1 cellular context compared by ENCODE assay signal in the genomic region with DNA sequence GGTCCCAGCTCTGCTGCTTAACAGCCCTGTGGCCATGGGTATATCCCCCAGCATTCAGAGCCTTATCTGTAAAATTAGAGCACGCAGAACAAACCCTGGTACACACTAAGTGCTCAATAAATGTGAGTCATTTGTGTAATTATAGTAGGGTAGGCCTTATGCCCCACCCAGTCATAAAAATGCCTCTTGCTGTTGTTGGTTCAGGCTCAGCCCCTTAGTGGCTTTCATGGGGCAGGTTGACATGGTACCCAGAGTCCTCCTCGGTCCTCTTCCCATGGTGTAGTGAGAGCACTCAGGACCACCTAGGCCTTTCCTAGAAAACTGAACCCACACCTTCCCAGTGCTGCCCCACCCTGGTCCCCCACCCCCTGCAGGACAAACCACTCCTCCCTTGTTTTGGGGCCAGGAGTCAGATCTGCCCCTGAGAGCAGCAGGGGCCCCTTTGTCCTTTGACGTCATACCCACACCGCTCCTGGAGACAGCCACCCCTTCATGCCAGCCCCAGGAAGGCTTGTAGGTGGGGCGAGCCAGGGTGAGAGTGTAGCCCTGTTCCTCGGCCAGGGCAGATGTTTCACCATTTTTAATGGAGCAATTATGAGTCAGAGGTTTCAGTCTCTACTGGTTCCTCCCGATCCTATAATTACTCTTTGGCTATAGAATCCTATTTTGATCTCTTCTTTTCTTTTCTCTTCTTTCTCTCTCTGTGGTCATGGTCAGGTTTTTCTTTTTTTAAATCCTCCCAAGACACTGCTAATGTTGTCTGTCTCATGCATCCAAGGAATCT.
TF ChIP-seq lines count a peak whose summit lies in the region.

No MANE protein-coding gene starts in this region.

TF ChIP-seq in HepG2, 621 proteins besides CTCF, POLR2A, EP300 and RAD21 (continued from another document and continues in another):
- TF ChIP-seq, protein P1, sequence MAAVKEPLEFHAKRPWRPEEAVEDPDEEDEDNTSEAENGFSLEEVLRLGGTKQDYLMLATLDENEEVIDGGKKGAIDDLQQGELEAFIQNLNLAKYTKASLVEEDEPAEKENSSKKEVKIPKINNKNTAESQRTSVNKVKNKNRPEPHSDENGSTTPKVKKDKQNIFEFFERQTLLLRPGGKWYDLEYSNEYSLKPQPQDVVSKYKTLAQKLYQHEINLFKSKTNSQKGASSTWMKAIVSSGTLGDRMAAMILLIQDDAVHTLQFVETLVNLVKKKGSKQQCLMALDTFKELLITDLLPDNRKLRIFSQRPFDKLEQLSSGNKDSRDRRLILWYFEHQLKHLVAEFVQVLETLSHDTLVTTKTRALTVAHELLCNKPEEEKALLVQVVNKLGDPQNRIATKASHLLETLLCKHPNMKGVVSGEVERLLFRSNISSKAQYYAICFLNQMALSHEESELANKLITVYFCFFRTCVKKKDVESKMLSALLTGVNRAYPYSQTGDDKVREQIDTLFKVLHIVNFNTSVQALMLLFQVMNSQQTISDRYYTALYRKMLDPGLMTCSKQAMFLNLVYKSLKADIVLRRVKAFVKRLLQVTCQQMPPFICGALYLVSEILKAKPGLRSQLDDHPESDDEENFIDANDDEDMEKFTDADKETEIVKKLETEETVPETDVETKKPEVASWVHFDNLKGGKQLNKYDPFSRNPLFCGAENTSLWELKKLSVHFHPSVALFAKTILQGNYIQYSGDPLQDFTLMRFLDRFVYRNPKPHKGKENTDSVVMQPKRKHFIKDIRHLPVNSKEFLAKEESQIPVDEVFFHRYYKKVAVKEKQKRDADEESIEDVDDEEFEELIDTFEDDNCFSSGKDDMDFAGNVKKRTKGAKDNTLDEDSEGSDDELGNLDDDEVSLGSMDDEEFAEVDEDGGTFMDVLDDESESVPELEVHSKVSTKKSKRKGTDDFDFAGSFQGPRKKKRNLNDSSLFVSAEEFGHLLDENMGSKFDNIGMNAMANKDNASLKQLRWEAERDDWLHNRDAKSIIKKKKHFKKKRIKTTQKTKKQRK (IDR thresholded peaks at IDR 0.05; ENCODE audit: low read length), result no peak
- TF ChIP-seq PCBP1 (IDR thresholded peaks at IDR 0.05; ENCODE audit: borderline replicate concordance, low read depth, low read length), result no peak
- TF ChIP-seq ZNF225 (CRISPR knock-in tag; IDR thresholded peaks at IDR 0.05), result no peak
- TF ChIP-seq TERF1 (CRISPR knock-in tag; IDR thresholded peaks at IDR 0.05), result no peak
- no peak for TF ChIP-seq CHD4 (IDR thresholded peaks at IDR 0.05; ENCODE audit: borderline replicate concordance, low read length)
- TF ChIP-seq ZNF589 (CRISPR knock-in tag; conservative IDR thresholded peaks at IDR 0.05), result no peak
- TF ChIP-seq SETDB1 (CRISPR knock-in tag; IDR thresholded peaks at IDR 0.05; ENCODE audit: borderline replicate concordance), result no peak
- TF ChIP-seq THYN1 (CRISPR knock-in tag; IDR thresholded peaks at IDR 0.05; ENCODE audit: borderline replicate concordance, low read depth), result no peak
- TF ChIP-seq JDP2 (CRISPR knock-in tag; IDR thresholded peaks at IDR 0.05; ENCODE audit: borderline replicate concordance), result no peak
- peak; percentile 2; the same call in 1 of the 2 replicates for TF ChIP-seq ZNF687 (CRISPR knock-in tag; IDR thresholded peaks at IDR 0.05)
- TF ChIP-seq ZNF451 (CRISPR knock-in tag; IDR thresholded peaks at IDR 0.05), result no peak
- TF ChIP-seq FOXM1 (CRISPR knock-in tag; IDR thresholded peaks at IDR 0.05), result no peak
- no peak for TF ChIP-seq HOXA3 (CRISPR knock-in tag; IDR thresholded peaks at IDR 0.05)
- TF ChIP-seq HNRNPUL1 (IDR thresholded peaks at IDR 0.05; ENCODE audit: low read depth, low read length), result no peak
- TF ChIP-seq, protein P2, sequence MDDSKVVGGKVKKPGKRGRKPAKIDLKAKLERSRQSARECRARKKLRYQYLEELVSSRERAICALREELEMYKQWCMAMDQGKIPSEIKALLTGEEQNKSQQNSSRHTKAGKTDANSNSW (CRISPR knock-in tag; IDR thresholded peaks at IDR 0.05; ENCODE audit: borderline replicate concordance), result no peak
- TF ChIP-seq TBX3 (IDR thresholded peaks at IDR 0.05; ENCODE audit: borderline replicate concordance), result no peak
- TF ChIP-seq ZNF136 (CRISPR knock-in tag; IDR thresholded peaks at IDR 0.05; ENCODE audit: low read depth), result no peak
- no peak for TF ChIP-seq ZNF33B (CRISPR knock-in tag; IDR thresholded peaks at IDR 0.05)
- 0 out of 4 replicates have a peak, but pooled peaks of 1 of the 2 experiments have one; percentile 8 for TF ChIP-seq KLF16 (CRISPR knock-in tag; IDR thresholded peaks at IDR 0.05)
- no peak for TF ChIP-seq ZNF766 (CRISPR knock-in tag; IDR thresholded peaks at IDR 0.05; ENCODE audit: borderline replicate concordance)
- TF ChIP-seq, protein P3, sequence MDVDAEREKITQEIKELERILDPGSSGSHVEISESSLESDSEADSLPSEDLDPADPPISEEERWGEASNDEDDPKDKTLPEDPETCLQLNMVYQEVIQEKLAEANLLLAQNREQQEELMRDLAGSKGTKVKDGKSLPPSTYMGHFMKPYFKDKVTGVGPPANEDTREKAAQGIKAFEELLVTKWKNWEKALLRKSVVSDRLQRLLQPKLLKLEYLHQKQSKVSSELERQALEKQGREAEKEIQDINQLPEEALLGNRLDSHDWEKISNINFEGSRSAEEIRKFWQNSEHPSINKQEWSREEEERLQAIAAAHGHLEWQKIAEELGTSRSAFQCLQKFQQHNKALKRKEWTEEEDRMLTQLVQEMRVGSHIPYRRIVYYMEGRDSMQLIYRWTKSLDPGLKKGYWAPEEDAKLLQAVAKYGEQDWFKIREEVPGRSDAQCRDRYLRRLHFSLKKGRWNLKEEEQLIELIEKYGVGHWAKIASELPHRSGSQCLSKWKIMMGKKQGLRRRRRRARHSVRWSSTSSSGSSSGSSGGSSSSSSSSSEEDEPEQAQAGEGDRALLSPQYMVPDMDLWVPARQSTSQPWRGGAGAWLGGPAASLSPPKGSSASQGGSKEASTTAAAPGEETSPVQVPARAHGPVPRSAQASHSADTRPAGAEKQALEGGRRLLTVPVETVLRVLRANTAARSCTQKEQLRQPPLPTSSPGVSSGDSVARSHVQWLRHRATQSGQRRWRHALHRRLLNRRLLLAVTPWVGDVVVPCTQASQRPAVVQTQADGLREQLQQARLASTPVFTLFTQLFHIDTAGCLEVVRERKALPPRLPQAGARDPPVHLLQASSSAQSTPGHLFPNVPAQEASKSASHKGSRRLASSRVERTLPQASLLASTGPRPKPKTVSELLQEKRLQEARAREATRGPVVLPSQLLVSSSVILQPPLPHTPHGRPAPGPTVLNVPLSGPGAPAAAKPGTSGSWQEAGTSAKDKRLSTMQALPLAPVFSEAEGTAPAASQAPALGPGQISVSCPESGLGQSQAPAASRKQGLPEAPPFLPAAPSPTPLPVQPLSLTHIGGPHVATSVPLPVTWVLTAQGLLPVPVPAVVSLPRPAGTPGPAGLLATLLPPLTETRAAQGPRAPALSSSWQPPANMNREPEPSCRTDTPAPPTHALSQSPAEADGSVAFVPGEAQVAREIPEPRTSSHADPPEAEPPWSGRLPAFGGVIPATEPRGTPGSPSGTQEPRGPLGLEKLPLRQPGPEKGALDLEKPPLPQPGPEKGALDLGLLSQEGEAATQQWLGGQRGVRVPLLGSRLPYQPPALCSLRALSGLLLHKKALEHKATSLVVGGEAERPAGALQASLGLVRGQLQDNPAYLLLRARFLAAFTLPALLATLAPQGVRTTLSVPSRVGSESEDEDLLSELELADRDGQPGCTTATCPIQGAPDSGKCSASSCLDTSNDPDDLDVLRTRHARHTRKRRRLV (CRISPR knock-in tag; IDR thresholded peaks at IDR 0.05), result no peak
- TF ChIP-seq, protein P4, sequence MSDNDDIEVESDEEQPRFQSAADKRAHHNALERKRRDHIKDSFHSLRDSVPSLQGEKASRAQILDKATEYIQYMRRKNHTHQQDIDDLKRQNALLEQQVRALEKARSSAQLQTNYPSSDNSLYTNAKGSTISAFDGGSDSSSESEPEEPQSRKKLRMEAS (IDR thresholded peaks at IDR 0.05), result peak; percentile 7; the same call in 1 of the 2 replicates
- no peak for TF ChIP-seq TBX2 (CRISPR knock-in tag; IDR thresholded peaks at IDR 0.05; ENCODE audit: borderline replicate concordance)
- TF ChIP-seq AKNA (CRISPR knock-in tag; IDR thresholded peaks at IDR 0.05; ENCODE audit: borderline replicate concordance), result no peak
- no peak for TF ChIP-seq CBX5 (CRISPR knock-in tag; IDR thresholded peaks at IDR 0.05; ENCODE audit: borderline replicate concordance)
- no peak for TF ChIP-seq ZNF792 (CRISPR knock-in tag; IDR thresholded peaks at IDR 0.05)
- no peak for TF ChIP-seq ETV6 (CRISPR knock-in tag; conservative IDR thresholded peaks at IDR 0.05)
- 0 out of 2 replicates have a peak, but pooled peaks have one; percentile 18 for TF ChIP-seq ZNF263 (CRISPR knock-in tag; IDR thresholded peaks at IDR 0.05)
- TF ChIP-seq ZSCAN31 (CRISPR knock-in tag; IDR thresholded peaks at IDR 0.05; ENCODE audit: low read depth), result 0 out of 2 replicates have a peak, but pooled peaks have one; percentile 22
- TF ChIP-seq ZBTB7B (CRISPR knock-in tag; IDR thresholded peaks at IDR 0.05), result no peak
